Comparison of ENCODE assay signal across 9 cellular contexts in the genomic region with DNA sequence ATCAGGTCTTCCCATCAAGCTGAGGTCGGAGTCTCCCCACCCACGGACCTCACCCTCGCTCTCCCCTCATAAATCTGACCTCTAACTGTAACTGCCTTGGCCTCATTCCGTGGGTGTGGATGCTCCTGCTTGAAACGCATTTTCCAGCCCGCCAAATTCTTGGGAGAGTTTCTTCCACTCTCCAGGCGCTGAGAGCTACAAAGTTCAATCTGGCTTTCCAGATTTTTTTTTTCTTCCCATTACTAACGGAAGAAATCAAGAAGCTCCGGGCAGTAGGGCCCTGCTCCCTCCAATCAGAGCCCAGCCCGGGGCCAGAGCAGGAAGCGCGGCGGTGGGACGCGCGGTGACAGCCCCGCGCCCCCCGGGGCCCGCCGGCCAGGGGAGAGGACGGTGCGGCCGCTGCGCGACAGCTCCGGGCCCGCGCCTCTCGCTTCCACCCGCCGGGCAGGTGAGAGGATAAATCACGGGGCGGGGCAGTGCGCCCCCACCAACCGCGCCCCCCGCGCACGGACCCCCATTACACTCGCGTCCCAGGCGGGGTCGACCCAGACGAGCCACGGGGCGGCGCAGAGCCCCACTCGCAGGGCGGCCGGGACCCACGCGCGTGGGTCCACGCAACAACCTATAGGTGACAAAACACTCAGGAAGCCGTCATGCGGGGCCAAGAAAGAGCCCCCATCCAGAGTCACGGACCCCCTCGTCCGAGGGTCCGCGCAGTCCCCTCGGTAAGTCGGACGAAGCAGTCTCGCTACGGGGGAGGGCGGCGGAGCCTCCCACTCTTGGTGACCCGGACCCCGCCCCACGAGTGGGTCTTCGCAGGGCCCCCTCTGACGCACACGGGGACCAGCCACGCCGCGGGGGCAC. TPM values are rescaled to one million over a fixed set of nuclear protein-coding genes. Genes with fewer than 3 reads are reported as not detected.
DNase-seq lines count a peak whose midpoint lies in the region; ATAC-seq and TF ChIP-seq lines count a peak whose summit lies in the region.
"Had no signal": no experiment of that assay in that cellular context is flagged by ENCODE, and none has a peak within 500 bp of the region (broad histone marks: within the 10 kb centered on the region; RNA-seq: fewer than 3 reads in every experiment).

No MANE protein-coding gene starts in this region.

- H3K27me3 ChIP-seq in duodenal mucosa (ENCODE audit: control insufficient read depth in 1 of 2, insufficient read depth in 2 of 2, low read length in 2 of 2) (no peaks in the 10 kb centered on the region), lower lobe of right lung (ENCODE audit: low read depth) (no peaks in the 10 kb centered on the region), tibial artery (no peaks in the 10 kb centered on the region)

- H3K4me3 ChIP-seq in duodenal mucosa (ENCODE audit: low read depth in 1 of 2, low read length in 2 of 2) (peak overlapping the region; percentile 74 to 78), lower lobe of right lung (peak overlapping the region; percentile 82), tibial artery (peak overlapping the region; percentile 80 to 100)

- peaks cover 2% of the 10 kb centered on the region for H3K36me3 Mint-ChIP-seq in T-helper 2 cell treated with Interferon-gamma antibody and Interleukin-4, amounts not matched to agents 5 μg/mL and 100 μg/mL, for 36 hours (ENCODE audit: low read depth)

- intact Hi-C loops in lower lobe of right lung (cut with DNase I) (no loop called here), tibial artery (cut with DNase I; ENCODE audit: low total_unique reads) (loop anchor here (5.0 to 10.0 kb wide), 2 partner anchors 116 to 134 kb away; no protein-coding TSS in a partner anchor)

- no peaks in the 10 kb centered on the region for H3K9me3 ChIP-seq in duodenal mucosa (ENCODE audit: control insufficient read depth in 1 of 2, low read length in 2 of 2)
- H3K9me3 ChIP-seq in lower lobe of right lung = no peaks in the 10 kb centered on the region
- no peaks in the 10 kb centered on the region for H3K9me3 ChIP-seq in tibial artery

- peak overlapping the region; percentile 73 for H3K4me3 Mint-ChIP-seq in T-helper 2 cell treated with Interferon-gamma antibody and Interleukin-4, amounts not matched to agents 5 μg/mL and 100 μg/mL, for 36 hours

- H3K36me3 ChIP-seq in duodenal mucosa (ENCODE audit: control insufficient read depth in 1 of 2, insufficient read depth in 2 of 2, low read length in 2 of 2) (no peaks in the 10 kb centered on the region), lower lobe of right lung (no peaks in the 10 kb centered on the region), tibial artery (no peaks in the 10 kb centered on the region)

- H3K4me1 ChIP-seq in duodenal mucosa (ENCODE audit: control insufficient read depth in 1 of 2, insufficient read depth in 2 of 2, low read length in 2 of 2) = peaks cover 25 to 26% of the 10 kb centered on the region in 2 donors
- peaks cover 27% of the 10 kb centered on the region for H3K4me1 ChIP-seq in lower lobe of right lung
- peaks cover 0 to 44% (median 23%) of the 10 kb centered on the region in 4 donors for H3K4me1 ChIP-seq in tibial artery

- H3K9me3 Mint-ChIP-seq in T-helper 2 cell treated with Interferon-gamma antibody and Interleukin-4, amounts not matched to agents 5 μg/mL and 100 μg/mL, for 36 hours = no peaks in the 10 kb centered on the region

- H3K9ac ChIP-seq in duodenal mucosa (ENCODE audit: low read depth in 1 of 2, low read length in 2 of 2) = peak overlapping the region; percentile 74 to 76
- H3K9ac ChIP-seq: KMS-11 had no signal

- ATAC-seq in lower lobe of right lung (peak; percentile 51 to 52), HG03097 (IDR thresholded peaks at IDR 0.05; ENCODE audit: low FRiP score, unreplicated experiment) (no peak)

- DNase-seq in GM03348 (ENCODE audit: low spot score) (peak; percentile 69), lower lobe of right lung (peak; percentile 56), tibial artery (peak; percentile 41 to 77), NCI-H526 treated with DMSO at 0.1 percent for 48 hours (lab: John Stamatoyannopoulos, UW) (no peak), NCI-H1092 treated with DMSO at 0.1 percent for 48 hours (lab: John Stamatoyannopoulos, UW) (no peak)
- peak; percentile 22 for DNase-seq in T-helper 2 cell treated with Interferon-gamma antibody and Interleukin-4, amounts not matched to agents 5 μg/mL and 100 μg/mL, for 36 hours (ENCODE audit: low spot score)

- no peak for TF ChIP-seq CTCF in lower lobe of right lung (IDR thresholded peaks at IDR 0.05)
- TF ChIP-seq CTCF in tibial artery (IDR thresholded peaks at IDR 0.05) = no peak

- H3K27ac ChIP-seq in duodenal mucosa (ENCODE audit: low read depth, low read length) (peak overlapping the region; percentile 52), lower lobe of right lung (peak overlapping the region; percentile 93), tibial artery (peak overlapping the region; percentile 83 to 95)
- H3K27ac ChIP-seq: KMS-11 had no signal

- H3K4me1 Mint-ChIP-seq in T-helper 2 cell treated with Interferon-gamma antibody and Interleukin-4, amounts not matched to agents 5 μg/mL and 100 μg/mL, for 36 hours (ENCODE audit: low read depth) = peaks cover 11% of the 10 kb centered on the region

- H3K27ac Mint-ChIP-seq in T-helper 2 cell treated with Interferon-gamma antibody and Interleukin-4, amounts not matched to agents 5 μg/mL and 100 μg/mL, for 36 hours = peak overlapping the region; percentile 8

- peaks cover 22% of the 10 kb centered on the region for H3K27me3 Mint-ChIP-seq in T-helper 2 cell treated with Interferon-gamma antibody and Interleukin-4, amounts not matched to agents 5 μg/mL and 100 μg/mL, for 36 hours (ENCODE audit: low read depth)

RNA-seq across cellular contexts. Expression of a gene that starts 0.9 kb away (rescaled TPM):
- total RNA-seq in lower lobe of right lung = 21.0 TPM

Comparison
In these comparisons a context has a peak if more than half of its experiments do, and no peak if none do; other contexts are left out.
1. DNase-seq: peak in GM03348 (single experiment), T-helper 2 cell treated with Interferon-gamma antibody and Interleukin-4, amounts not matched to agents 5 μg/mL and 100 μg/mL, for 36 hours (single experiment), lower lobe of right lung (single experiment) and tibial artery (2 of 2); none in NCI-H526 treated with DMSO at 0.1 percent for 48 hours (single experiment) and NCI-H1092 treated with DMSO at 0.1 percent for 48 hours (single experiment).
2. Peak in every context shown above with its lines, with median percentiles within 50 percentile points of each other: H3K27ac ChIP-seq and H3K4me3 ChIP-seq.